Comparison of ENCODE assay signal across 10 cellular contexts in genomic region chr10:128540806-128541739, GRCh38.
DNase-seq lines count a peak whose midpoint lies in the region; ATAC-seq, FAIRE-seq and TF ChIP-seq lines count a peak whose summit lies in the region.
"Had no signal": no experiment of that assay in that cellular context is flagged by ENCODE, and none has a peak within 500 bp of the region (broad histone marks: within the 10 kb centered on the region; RNA-seq: fewer than 3 reads in every experiment).

No MANE protein-coding gene starts in this region.

- peaks cover 29% of the 10 kb centered on the region for H3K27me3 Mint-ChIP-seq in chondrocyte (ENCODE audit: low read depth)

- 3 to 7% (median 5%) methylated on average over 45 of the region's 45 CpGs for WGBS in small intestine, 3 donors

- H3K9me3 Mint-ChIP-seq in chondrocyte (ENCODE audit: low read depth) = no peaks in the 10 kb centered on the region

- no peaks in the 10 kb centered on the region for H3K9me3 ChIP-seq in small intestine (ENCODE audit: control insufficient read depth, low read depth)

- no peak for ATAC-seq in HG02678 (IDR thresholded peaks at IDR 0.05; ENCODE audit: unreplicated experiment)

- DNase-seq in chondrocyte (ENCODE audit: low spot score) = no peak
- DNase-seq in kidney epithelial cell (ENCODE audit: low read depth) = no peak
- DNase-seq in small intestine = peak; percentile 1
- DNase-seq in H4 (ENCODE audit: low spot score) = no peak
- DNase-seq in Kasumi-1 (lab: John Stamatoyannopoulos, UW) = no peak
- no peak for DNase-seq in activated effector memory CD4-positive, alpha-beta T cell treated with Interleukin-2 at 50 U/mL for 16 hours
- DNase-seq: activated T-cell treated with anti-CD3 and anti-CD28 coated beads, Interleukin-2, amount 50 U/mL, for 1 hour; NCI-H510A had no signal

- H3K36me3 ChIP-seq in kidney epithelial cell (ENCODE audit: control insufficient read depth, insufficient read depth, low read length) (no peaks in the 10 kb centered on the region), small intestine (ENCODE audit: control insufficient read depth in 2 of 2, insufficient read depth in 2 of 2, low read length in 2 of 2) (no peaks in the 10 kb centered on the region)

- H3K27ac Mint-ChIP-seq in chondrocyte (ENCODE audit: unreplicated experiment) = no peak overlapping the region

- peak overlapping the region; percentile 51 for H3K4me3 Mint-ChIP-seq in chondrocyte (ENCODE audit: unreplicated experiment)

- FAIRE-seq in small intestine (lab: Jason Lieb, UNC) = no peak

- TF ChIP-seq CTCF in LNCAP (IDR thresholded peaks at IDR 0.05) (peak; percentile 62), chondrocyte (IDR thresholded peaks at IDR 0.05) (peak; percentile 36), kidney epithelial cell (IDR thresholded peaks at IDR 0.05; ENCODE audit: insufficient read depth, low read length, poor library complexity, severe bottlenecking) (peak; percentile 3)

- H3K27ac ChIP-seq in small intestine (ENCODE audit: low read depth in 1 of 2, low read length in 1 of 2) = no peak overlapping the region

- H3K27me3 ChIP-seq in kidney epithelial cell (ENCODE audit: control insufficient read depth, insufficient read depth, low read length) = peaks cover 14% of the 10 kb centered on the region
- peaks cover 5 to 17% of the 10 kb centered on the region in 2 donors for H3K27me3 ChIP-seq in small intestine (ENCODE audit: control insufficient read depth in 2 of 2, insufficient read depth in 2 of 2, low read length in 2 of 2)

- H3K36me3 Mint-ChIP-seq in chondrocyte (ENCODE audit: low read depth) = no peaks in the 10 kb centered on the region

- H3K4me3 ChIP-seq in kidney epithelial cell (ENCODE audit: low read depth, low read length) = no peak overlapping the region
- H3K4me3 ChIP-seq in small intestine (ENCODE audit: low read depth in 1 of 2, low read length in 2 of 2) = no peak overlapping the region

- H3K4me1 ChIP-seq in small intestine (ENCODE audit: control insufficient read depth in 2 of 2, insufficient read depth in 1 of 2, low read depth in 1 of 2, low read length in 1 of 2) = no peaks in the 10 kb centered on the region

- H3K4me1 Mint-ChIP-seq in chondrocyte (ENCODE audit: low read depth) = peaks cover 11% of the 10 kb centered on the region

Comparison
In these comparisons a context has a peak if more than half of its experiments do, and no peak if none do; other contexts are left out.
1. CTCF ChIP-seq: peak in every context shown above with its lines; median percentile 62 in LNCAP; 36 in chondrocyte; 3 in kidney epithelial cell.